Comparison of ENCODE assay signal across 8 cellular contexts in genomic region chr1:211327341-211327921, GRCh38. TPM values are rescaled to one million over a fixed set of nuclear protein-coding genes. Genes with fewer than 3 reads are reported as not detected.
A peak's percentile ranks its signal among the peaks of the same experiment; 100 is the strongest.
DNase-seq lines count a peak whose midpoint lies in the region; ATAC-seq and TF ChIP-seq lines count a peak whose summit lies in the region.

No MANE protein-coding gene starts in this region.

- intact Hi-C loops in left ventricle myocardium superior (cut with micrococcal nuclease) (no loop called here), sciatic nerve (cut with DNase I) (no loop called here)

- no peaks in the 10 kb centered on the region for H3K9me3 Mint-ChIP-seq in activated naive CD4-positive, alpha-beta T cell treated with anti-CD3 and anti-CD28 coated beads, Interleukin-2, amount 10 ng/mL, durations not matched to agents 7 days and 5 days

- peak overlapping the region; percentile 95 for H3K4me3 Mint-ChIP-seq in activated naive CD4-positive, alpha-beta T cell treated with anti-CD3 and anti-CD28 coated beads, Interleukin-2, amount 10 ng/mL, durations not matched to agents 7 days and 5 days

- H3K9me3 ChIP-seq in KOPT-K1 (ENCODE audit: insufficient read depth, low read length, poor library complexity, severe bottlenecking), result no peaks in the 10 kb centered on the region

- peaks cover 76% of the 10 kb centered on the region for H3K4me1 Mint-ChIP-seq in activated naive CD4-positive, alpha-beta T cell treated with anti-CD3 and anti-CD28 coated beads, Interleukin-2, amount 10 ng/mL, durations not matched to agents 7 days and 5 days

- H3K27me3 Mint-ChIP-seq in activated naive CD4-positive, alpha-beta T cell treated with anti-CD3 and anti-CD28 coated beads, Interleukin-2, amount 10 ng/mL, durations not matched to agents 7 days and 5 days, result no peaks in the 10 kb centered on the region

- H3K36me3 ChIP-seq in GM06990 (ENCODE audit: control insufficient read depth, insufficient read depth, low read length) (no peaks in the 10 kb centered on the region), KOPT-K1 (ENCODE audit: insufficient read depth, low read length) (0 out of 2 replicates have a peak, but pooled peaks cover 6% of the 10 kb centered on the region)

- CTCF ChIA-PET in activated naive CD4-positive, alpha-beta T cell treated with anti-CD3 and anti-CD28 coated beads, Interleukin-2, amount 10 ng/mL, durations not matched to agents 7 days and 5 days (lab: Charles Lee), result interaction anchor here (0.7 to 6.0 kb wide), 6 partner anchors 9 to 328 kb away, joined by 3 to 72 read pairs (median 4); no protein-coding TSS in a partner anchor

- ATAC-seq in GM21390 (IDR thresholded peaks at IDR 0.05; ENCODE audit: unreplicated experiment), result peak; percentile 34
- ATAC-seq in left ventricle myocardium superior, result peak; percentile 42
- peak; percentile 64 for ATAC-seq in sciatic nerve

- H3K27ac Mint-ChIP-seq in activated naive CD4-positive, alpha-beta T cell treated with anti-CD3 and anti-CD28 coated beads, Interleukin-2, amount 10 ng/mL, durations not matched to agents 7 days and 5 days, result peak overlapping the region; percentile 96

- H3K27ac ChIP-seq in KOPT-K1 (ENCODE audit: low read depth, low read length, poor library complexity, severe bottlenecking), result peak overlapping the region; percentile 81

- DNase-seq in GM06990 (ENCODE audit: extremely low read depth, insufficient read length) (peak; percentile 69), left ventricle myocardium superior (no peak), sciatic nerve (ENCODE audit: low spot score) (no peak), NCI-H1417 treated with DMSO at 0.1 percent for 48 hours (lab: John Stamatoyannopoulos, UW) (no peak), hypothalamus (lab: John Stamatoyannopoulos, UW) (no peak)
- peak; percentile 63 for DNase-seq in activated naive CD4-positive, alpha-beta T cell treated with anti-CD3 and anti-CD28 coated beads, Interleukin-2, amount 10 ng/mL, durations not matched to agents 7 days and 5 days

- no peaks in the 10 kb centered on the region for H3K27me3 ChIP-seq in GM06990 (replicated peaks; ENCODE audit: control insufficient read depth, insufficient read depth, low read length)

- peak overlapping the region; percentile 67 for H3K4me3 ChIP-seq in GM06990 (replicated peaks; ENCODE audit: low read depth, low read length)

- H3K36me3 Mint-ChIP-seq in activated naive CD4-positive, alpha-beta T cell treated with anti-CD3 and anti-CD28 coated beads, Interleukin-2, amount 10 ng/mL, durations not matched to agents 7 days and 5 days, result peaks cover 32% of the 10 kb centered on the region

- TF ChIP-seq CTCF in GM06990 (IDR thresholded peaks at IDR 0.05; ENCODE audit: insufficient read depth, low read length, poor library complexity, severe bottlenecking), result no peak

RNA-seq across cellular contexts. Expression of gene TRAF5, which starts 0.8 kb away (rescaled TPM):
- 2.4 TPM for total RNA-seq in left ventricle myocardium superior
- 22.0 TPM for total RNA-seq in sciatic nerve

Comparison
In these comparisons a context has a peak if more than half of its experiments do, and no peak if none do; other contexts are left out.
1. DNase-seq: peak in GM06990 (single experiment) and activated naive CD4-positive, alpha-beta T cell treated with anti-CD3 and anti-CD28 coated beads, Interleukin-2, amount 10 ng/mL, durations not matched to agents 7 days and 5 days (single experiment); none in left ventricle myocardium superior (single experiment), sciatic nerve (single experiment), NCI-H1417 treated with DMSO at 0.1 percent for 48 hours (single experiment) and hypothalamus (0 of 51).
2. Peak in every context shown above with its lines, with median percentiles within 50 percentile points of each other: ATAC-seq.